ENCODE assay signal across 8 cellular contexts in genomic region chr19:56393119-56394012, GRCh38. TPM values are rescaled to one million over a fixed set of nuclear protein-coding genes. Genes with fewer than 3 reads are reported as not detected.
DNase-seq lines count a peak whose midpoint lies in the region; ATAC-seq and TF ChIP-seq lines count a peak whose summit lies in the region.

Gene ZNF582, minus strand, starts transcription at chr19:56393534. Its CDS starts 1,782 bp downstream, at chr19:56391752.

- H3K9me3 ChIP-seq in SJSA1 (replicated peaks) (peaks cover 32% of the 10 kb centered on the region), thymus (ENCODE audit: control insufficient read depth) (peaks cover 3% of the 10 kb centered on the region)

- H3K27ac ChIP-seq in SJSA1 (no peak within 1 kb of the TSS), thymus (ENCODE audit: low read depth) (peak within 1 kb of the TSS; percentile 96)

- H3K36me3 ChIP-seq in SJSA1: no peaks in the 10 kb centered on the region
- H3K36me3 ChIP-seq in thymus (ENCODE audit: control insufficient read depth, insufficient read depth): peaks cover 4% of the 10 kb centered on the region

- no peaks in the 10 kb centered on the region for H3K27me3 Mint-ChIP-seq in activated naive CD8-positive, alpha-beta T cell
- no peaks in the 10 kb centered on the region for H3K27me3 Mint-ChIP-seq in osteocyte (ENCODE audit: unreplicated experiment)

- peak; percentile 88 for TF ChIP-seq CTCF in osteocyte (IDR thresholded peaks at IDR 0.05)

- H3K4me3 ChIP-seq in SJSA1: peak within 1 kb of the TSS; percentile 32
- peak within 1 kb of the TSS; percentile 76 for H3K4me3 ChIP-seq in thymus (ENCODE audit: low read length)

- intact Hi-C loops in Right ventricle myocardium inferior (cut with DNase I): loop anchor here (10.0 kb wide), 1 partner anchor 331 kb away; no protein-coding TSS in a partner anchor

- peak; percentile 99 for DNase-seq in DMS53 (lab: John Stamatoyannopoulos, UW)
- peak; percentile 91 for DNase-seq in KG1 (lab: John Stamatoyannopoulos, UW)
- peak; percentile 16 to 51 for DNase-seq in SJSA1 (ENCODE audit: low read depth in 1 of 2, low spot score in 2 of 2)
- peak; percentile 99 for DNase-seq in Right ventricle myocardium inferior (ENCODE audit: missing footprints)
- peak; percentile 96 for DNase-seq in osteocyte (ENCODE audit: extremely low spot score, unreplicated experiment)

- H3K27ac Mint-ChIP-seq in activated naive CD8-positive, alpha-beta T cell: peak within 1 kb of the TSS; percentile 98
- H3K27ac Mint-ChIP-seq in osteocyte (ENCODE audit: unreplicated experiment): peak within 1 kb of the TSS; percentile 98

- ATAC-seq in GM21529 (IDR thresholded peaks at IDR 0.05; ENCODE audit: unreplicated experiment) (peak; percentile 92), Right ventricle myocardium inferior (peak; percentile 100)

- peaks cover 57% of the 10 kb centered on the region for H3K36me3 Mint-ChIP-seq in activated naive CD8-positive, alpha-beta T cell
- H3K36me3 Mint-ChIP-seq in osteocyte (ENCODE audit: unreplicated experiment): peaks cover 58% of the 10 kb centered on the region

- H3K27me3 ChIP-seq in SJSA1 (replicated peaks) (no peaks in the 10 kb centered on the region), thymus (ENCODE audit: control insufficient read depth, insufficient read depth) (no peaks in the 10 kb centered on the region)

- H3K4me3 Mint-ChIP-seq in activated naive CD8-positive, alpha-beta T cell: peak within 1 kb of the TSS; percentile 94
- peak within 1 kb of the TSS; percentile 99 for H3K4me3 Mint-ChIP-seq in osteocyte (ENCODE audit: unreplicated experiment)

- peaks cover 16% of the 10 kb centered on the region for H3K9me3 Mint-ChIP-seq in activated naive CD8-positive, alpha-beta T cell (ENCODE audit: low read depth)
- peaks cover 43% of the 10 kb centered on the region for H3K9me3 Mint-ChIP-seq in osteocyte (ENCODE audit: unreplicated experiment)

- WGBS in thymus: 2% methylated on average over 73 of the region's 73 CpGs

- H3K4me1 ChIP-seq in SJSA1 (replicated peaks) (no peaks in the 10 kb centered on the region), thymus (ENCODE audit: control insufficient read depth, insufficient read depth, low read length) (no peaks in the 10 kb centered on the region)

- peaks cover 12% of the 10 kb centered on the region for H3K4me1 Mint-ChIP-seq in activated naive CD8-positive, alpha-beta T cell (ENCODE audit: low read depth)
- peaks cover 12% of the 10 kb centered on the region for H3K4me1 Mint-ChIP-seq in osteocyte (ENCODE audit: unreplicated experiment)

RNA-seq across cellular contexts. Expression of gene ZNF582, which starts in this region (rescaled TPM):
- total RNA-seq in SJSA1 (2014; rRNA removed; shearing (Covaris generic)): 0.87 TPM in 1 of 2 replicates, not detected in the other
- 3.6 TPM for total RNA-seq in Right ventricle myocardium inferior
- total RNA-seq in osteocyte: 3.8 and 6.1 TPM in 2 replicates
- 6.2 TPM for polyA plus RNA-seq in thymus

Comparison
In these comparisons a context has a peak if more than half of its experiments do, and no peak if none do; other contexts are left out.
1. Peak in DNase-seq and H3K4me3 ChIP-seq in SJSA1; RNA of the gene not detected or under 1 TPM.
2. DNase-seq: peak in every context shown above with its lines; median percentile 99 in DMS53; 99 in Right ventricle myocardium inferior; 96 in osteocyte; 91 in KG1; 34 in SJSA1.